9 cellular contexts compared by ENCODE assay signal in genomic region chr5:81631124-81631523, GRCh38.
DNase-seq lines count a peak whose midpoint lies in the region; ATAC-seq lines count a peak whose summit lies in the region.
"Had no signal": no experiment of that assay in that cellular context is flagged by ENCODE, and none has a peak within 500 bp of the region (broad histone marks: within the 10 kb centered on the region; RNA-seq: fewer than 3 reads in every experiment).

No MANE protein-coding gene starts in this region.

- 78% methylated on average over 7 of the region's 7 CpGs for WGBS in right cardiac atrium

- no peaks in the 10 kb centered on the region for H3K9me3 ChIP-seq in right cardiac atrium (ENCODE audit: control insufficient read depth, low read length)

- no peaks in the 10 kb centered on the region for H3K27me3 ChIP-seq in right cardiac atrium (ENCODE audit: control insufficient read depth, insufficient read depth)

- peak; percentile 4 for DNase-seq in fibroblast of gingiva (ENCODE audit: low read depth)
- DNase-seq in midbrain (lab: John Stamatoyannopoulos, UW), result no peak
- DNase-seq in Ammon's horn (ENCODE audit: low spot score), result no peak
- DNase-seq in NCI-H226, result no peak
- DNase-seq in right cardiac atrium, result no peak

- peak; percentile 81 for ATAC-seq in GM18498 (IDR thresholded peaks at IDR 0.05; ENCODE audit: unreplicated experiment)
- peak; percentile 83 for ATAC-seq in GM21423 (IDR thresholded peaks at IDR 0.05; ENCODE audit: unreplicated experiment)
- ATAC-seq in HG03565 (IDR thresholded peaks at IDR 0.05; ENCODE audit: unreplicated experiment), result peak; percentile 70
- ATAC-seq in right cardiac atrium, result no peak

- H3K4me3 ChIP-seq in right cardiac atrium (ENCODE audit: low read length), result no peak overlapping the region
- H3K4me3 ChIP-seq: lung had no signal

- intact Hi-C loops in right cardiac atrium (cut with DNase I), result no loop called here

- no peaks in the 10 kb centered on the region for H3K4me1 ChIP-seq in right cardiac atrium (ENCODE audit: control insufficient read depth, insufficient read depth, low read length)

- no peak overlapping the region for H3K27ac ChIP-seq in right cardiac atrium (ENCODE audit: low read length)

Comparison
In these comparisons a context has a peak if more than half of its experiments do, and no peak if none do; other contexts are left out.
1. ATAC-seq: peak in GM18498 (single experiment), GM21423 (single experiment) and HG03565 (single experiment); none in right cardiac atrium (0 of 2).